Comparison of ENCODE assay signal across 12 cellular contexts in genomic region chr10:70532554-70533188, GRCh38. TPM values are rescaled to one million over a fixed set of nuclear protein-coding genes. Genes with fewer than 3 reads are reported as not detected.
A peak's percentile ranks its signal among the peaks of the same experiment; 100 is the strongest.
DNase-seq lines count a peak whose midpoint lies in the region; ATAC-seq and TF ChIP-seq lines count a peak whose summit lies in the region.
"Had no signal": no experiment of that assay in that cellular context is flagged by ENCODE, and none has a peak within 500 bp of the region (broad histone marks: within the 10 kb centered on the region; RNA-seq: fewer than 3 reads in every experiment).

No MANE protein-coding gene starts in this region.

- CTCF ChIA-PET in WTC11 (lab: Charles Lee) = interaction anchor here (1.0 to 1.4 kb wide), 3 partner anchors 8 to 72 kb away, joined by 4 to 6 read pairs (median 5); no protein-coding TSS in a partner anchor

- POLR2A ChIA-PET in WTC11 (lab: Charles Lee) = no interaction called here

- no peak overlapping the region for H3K27ac Mint-ChIP-seq in activated naive CD8-positive, alpha-beta T cell treated with anti-CD3 and anti-CD28 coated beads, Interleukin-2, amount 50 U/mL, for 24 hours
- no peak overlapping the region for H3K27ac Mint-ChIP-seq in activated naive CD8-positive, alpha-beta T cell treated with anti-CD3 and anti-CD28 coated beads for 36 hours
- H3K27ac Mint-ChIP-seq in WTC11 (peak overlapping the region; percentile 61; the same call in 1 of the 2 replicates), endothelial cell (ENCODE audit: unreplicated experiment) (peak overlapping the region; percentile 79)
- no peak overlapping the region for H3K27ac Mint-ChIP-seq in activated CD4-positive, alpha-beta T cell treated with anti-CD3 and anti-CD28 coated beads, Interleukin-2, amount 10 ng/mL, durations not matched to agents 24 days and 14 days
- H3K27ac Mint-ChIP-seq: CD14-positive monocyte; CD4-positive, alpha-beta memory T cell had no signal

- DNase-seq in activated naive CD8-positive, alpha-beta T cell treated with anti-CD3 and anti-CD28 coated beads, Interleukin-2, amount 50 U/mL, for 24 hours = no peak
- no peak for DNase-seq in activated naive CD8-positive, alpha-beta T cell treated with anti-CD3 and anti-CD28 coated beads for 36 hours
- DNase-seq in WTC11 (ENCODE audit: low spot score) (no peak), endothelial cell (ENCODE audit: low spot score) (no peak)
- no peak for DNase-seq in activated CD4-positive, alpha-beta T cell treated with anti-CD3 and anti-CD28 coated beads, Interleukin-2, amount 10 ng/mL, durations not matched to agents 24 days and 14 days
- DNase-seq: 8988T; CD4-positive, alpha-beta memory T cell; DMS153; GDM1 had no signal

- H3K4me1 Mint-ChIP-seq in activated naive CD8-positive, alpha-beta T cell treated with anti-CD3 and anti-CD28 coated beads, Interleukin-2, amount 50 U/mL, for 24 hours = no peaks in the 10 kb centered on the region
- no peaks in the 10 kb centered on the region for H3K4me1 Mint-ChIP-seq in activated naive CD8-positive, alpha-beta T cell treated with anti-CD3 and anti-CD28 coated beads for 36 hours
- peaks cover 18% of the 10 kb centered on the region for H3K4me1 Mint-ChIP-seq in WTC11
- H3K4me1 Mint-ChIP-seq in endothelial cell (ENCODE audit: unreplicated experiment) = peaks cover 70% of the 10 kb centered on the region
- no peaks in the 10 kb centered on the region for H3K4me1 Mint-ChIP-seq in activated CD4-positive, alpha-beta T cell treated with anti-CD3 and anti-CD28 coated beads, Interleukin-2, amount 10 ng/mL, durations not matched to agents 24 days and 14 days
- H3K4me1 Mint-ChIP-seq: CD14-positive monocyte had no signal

- ATAC-seq in activated naive CD8-positive, alpha-beta T cell treated with anti-CD3 and anti-CD28 coated beads, Interleukin-2, amount 50 U/mL, for 24 hours = peak; percentile 26
- ATAC-seq in WTC11 (no peak), GM18867 (IDR thresholded peaks at IDR 0.05; ENCODE audit: unreplicated experiment) (no peak), HG02938 (IDR thresholded peaks at IDR 0.05; ENCODE audit: unreplicated experiment) (no peak)

- no peaks in the 10 kb centered on the region for H3K36me3 Mint-ChIP-seq in activated naive CD8-positive, alpha-beta T cell treated with anti-CD3 and anti-CD28 coated beads, Interleukin-2, amount 50 U/mL, for 24 hours (ENCODE audit: low read depth)
- H3K36me3 Mint-ChIP-seq in activated naive CD8-positive, alpha-beta T cell treated with anti-CD3 and anti-CD28 coated beads for 36 hours = no peaks in the 10 kb centered on the region
- H3K36me3 Mint-ChIP-seq in WTC11 = peaks cover 8% of the 10 kb centered on the region
- H3K36me3 Mint-ChIP-seq in endothelial cell (ENCODE audit: low read depth, unreplicated experiment) = peaks cover 53% of the 10 kb centered on the region
- H3K36me3 Mint-ChIP-seq in activated CD4-positive, alpha-beta T cell treated with anti-CD3 and anti-CD28 coated beads, Interleukin-2, amount 10 ng/mL, durations not matched to agents 24 days and 14 days (ENCODE audit: low read depth) = no peaks in the 10 kb centered on the region
- H3K36me3 Mint-ChIP-seq: CD14-positive monocyte; CD4-positive, alpha-beta memory T cell had no signal

- intact Hi-C loops in activated CD4-positive, alpha-beta T cell treated with anti-CD3 and anti-CD28 coated beads, Interleukin-2, amount 10 ng/mL, durations not matched to agents 24 days and 14 days (cut with micrococcal nuclease) = no loop called here

- no peak for TF ChIP-seq CTCF in WTC11 (IDR thresholded peaks at IDR 0.05)
- no peak for TF ChIP-seq CTCF in endothelial cell (IDR thresholded peaks at IDR 0.05; ENCODE audit: unreplicated experiment)

- H3K4me3 Mint-ChIP-seq in activated naive CD8-positive, alpha-beta T cell treated with anti-CD3 and anti-CD28 coated beads, Interleukin-2, amount 50 U/mL, for 24 hours = no peak overlapping the region
- no peak overlapping the region for H3K4me3 Mint-ChIP-seq in activated naive CD8-positive, alpha-beta T cell treated with anti-CD3 and anti-CD28 coated beads for 36 hours
- no peak overlapping the region for H3K4me3 Mint-ChIP-seq in WTC11
- H3K4me3 Mint-ChIP-seq in endothelial cell (ENCODE audit: unreplicated experiment) = peak overlapping the region; percentile 67
- H3K4me3 Mint-ChIP-seq in activated CD4-positive, alpha-beta T cell treated with anti-CD3 and anti-CD28 coated beads, Interleukin-2, amount 10 ng/mL, durations not matched to agents 24 days and 14 days = no peak overlapping the region
- H3K4me3 Mint-ChIP-seq: CD14-positive monocyte; CD4-positive, alpha-beta memory T cell had no signal

- no peaks in the 10 kb centered on the region for H3K9me3 Mint-ChIP-seq in activated naive CD8-positive, alpha-beta T cell treated with anti-CD3 and anti-CD28 coated beads, Interleukin-2, amount 50 U/mL, for 24 hours
- no peaks in the 10 kb centered on the region for H3K9me3 Mint-ChIP-seq in activated naive CD8-positive, alpha-beta T cell treated with anti-CD3 and anti-CD28 coated beads for 36 hours
- H3K9me3 Mint-ChIP-seq in WTC11 (no peaks in the 10 kb centered on the region), endothelial cell (ENCODE audit: unreplicated experiment) (no peaks in the 10 kb centered on the region)
- no peaks in the 10 kb centered on the region for H3K9me3 Mint-ChIP-seq in activated CD4-positive, alpha-beta T cell treated with anti-CD3 and anti-CD28 coated beads, Interleukin-2, amount 10 ng/mL, durations not matched to agents 24 days and 14 days
- H3K9me3 Mint-ChIP-seq: CD4-positive, alpha-beta memory T cell had no signal

- no peaks in the 10 kb centered on the region for H3K27me3 Mint-ChIP-seq in activated naive CD8-positive, alpha-beta T cell treated with anti-CD3 and anti-CD28 coated beads, Interleukin-2, amount 50 U/mL, for 24 hours
- no peaks in the 10 kb centered on the region for H3K27me3 Mint-ChIP-seq in activated naive CD8-positive, alpha-beta T cell treated with anti-CD3 and anti-CD28 coated beads for 36 hours
- H3K27me3 Mint-ChIP-seq in WTC11 (ENCODE audit: low read depth) (no peaks in the 10 kb centered on the region), endothelial cell (ENCODE audit: unreplicated experiment) (peaks cover 22% of the 10 kb centered on the region)
- no peaks in the 10 kb centered on the region for H3K27me3 Mint-ChIP-seq in activated CD4-positive, alpha-beta T cell treated with anti-CD3 and anti-CD28 coated beads, Interleukin-2, amount 10 ng/mL, durations not matched to agents 24 days and 14 days
- H3K27me3 Mint-ChIP-seq: CD4-positive, alpha-beta memory T cell had no signal

TF ChIP-seq in WTC11, 78 proteins besides CTCF, POLR2A, EP300 and RAD21:
- TF ChIP-seq RORB (CRISPR knock-in tag; IDR thresholded peaks at IDR 0.05) = no peak
- no peak for TF ChIP-seq ZNF416 (CRISPR knock-in tag; IDR thresholded peaks at IDR 0.05)
- TF ChIP-seq MLX (CRISPR knock-in tag; IDR thresholded peaks at IDR 0.05) = no peak
- no peak for TF ChIP-seq ERG (CRISPR knock-in tag; IDR thresholded peaks at IDR 0.05)
- TF ChIP-seq ZNF263 (CRISPR knock-in tag; IDR thresholded peaks at IDR 0.05; ENCODE audit: low read depth) = no peak
- TF ChIP-seq IRF2 (CRISPR knock-in tag; IDR thresholded peaks at IDR 0.05; ENCODE audit: borderline replicate concordance, low read depth) = no peak

RNA-seq across cellular contexts. Expression of gene PALD1, which starts 54.1 kb away (rescaled TPM):
- total RNA-seq in activated naive CD8-positive, alpha-beta T cell treated with anti-CD3 and anti-CD28 coated beads for 36 hours = 1 to 10 TPM; 2.7 to 3.1 TPM
- total RNA-seq in WTC11 (2021) = 36.1 to 43.6 TPM (median 38.5 TPM) in 3 replicates
- 166 TPM for total RNA-seq in endothelial cell (ENCODE audit: unreplicated experiment)
- total RNA-seq in activated CD4-positive, alpha-beta T cell treated with anti-CD3 and anti-CD28 coated beads, Interleukin-2, amount 10 ng/mL, durations not matched to agents 24 days and 14 days = 1.9 and 2.1 TPM in 2 replicates
- total RNA-seq: CD4-positive, alpha-beta memory T cell had no signal

Comparison
In these comparisons a context has a peak if more than half of its experiments do, and no peak if none do; other contexts are left out.
1. H3K27ac Mint-ChIP-seq: peak in WTC11 (single experiment) and endothelial cell (single experiment); none in activated naive CD8-positive, alpha-beta T cell treated with anti-CD3 and anti-CD28 coated beads, Interleukin-2, amount 50 U/mL, for 24 hours (single experiment), activated naive CD8-positive, alpha-beta T cell treated with anti-CD3 and anti-CD28 coated beads for 36 hours (single experiment) and activated CD4-positive, alpha-beta T cell treated with anti-CD3 and anti-CD28 coated beads, Interleukin-2, amount 10 ng/mL, durations not matched to agents 24 days and 14 days (single experiment).